In genomic region chrX:8914636-8915035, GRCh38 we compare ENCODE assay signal across 25 cellular contexts.
DNase-seq lines count a peak whose midpoint lies in the region; ATAC-seq, FAIRE-seq and TF ChIP-seq lines count a peak whose summit lies in the region.
"Had no signal": no experiment of that assay in that cellular context is flagged by ENCODE, and none has a peak within 500 bp of the region (broad histone marks: within the 10 kb centered on the region; RNA-seq: fewer than 3 reads in every experiment).

No MANE protein-coding gene starts in this region.

- H3K79me2 ChIP-seq in GM23248 (ENCODE audit: insufficient read depth) (no peaks in the 10 kb centered on the region), osteoblast (ENCODE audit: insufficient read depth, low read length) (no peaks in the 10 kb centered on the region)

- TF ChIP-seq CTCF in osteoblast (IDR thresholded peaks at IDR 0.05; ENCODE audit: extremely low read depth, low read depth, low read length) (no peak), transverse colon (IDR thresholded peaks at IDR 0.05) (no peak)

- TF ChIP-seq EP300 in transverse colon (IDR thresholded peaks at IDR 0.05; ENCODE audit: low read depth), result no peak

- H3K27me3 ChIP-seq in GM23248 (replicated peaks; ENCODE audit: insufficient read depth), result no peaks in the 10 kb centered on the region
- H3K27me3 ChIP-seq in osteoblast (ENCODE audit: insufficient read depth, low read length), result no peaks in the 10 kb centered on the region
- H3K27me3 ChIP-seq in transverse colon, result no peaks in the 10 kb centered on the region
- H3K27me3 ChIP-seq: MG63 had no signal

- H3K4me1 Mint-ChIP-seq in stimulated activated effector memory CD8-positive, alpha-beta T cell treated with anti-CD3 and anti-CD28 coated beads, Interleukin-12 subunit alpha, Interleukin-12 subunit beta, amount 100 ng/mL, for 72 hours, result no peaks in the 10 kb centered on the region
- H3K4me1 Mint-ChIP-seq: IgD-negative memory B cell had no signal

- peaks cover 21% of the 10 kb centered on the region for H3F3A ChIP-seq in GM23248 (ENCODE audit: insufficient read depth)

- peak overlapping the region; percentile 79 for H3K27ac ChIP-seq in GM23248
- no peak overlapping the region for H3K27ac ChIP-seq in osteoblast (ENCODE audit: low read depth, low read length)
- H3K27ac ChIP-seq in transverse colon, result peak overlapping the region in 3 of 4 donors; percentile 26 to 69 (median 66)
- H3K27ac ChIP-seq: C4-2B, HL-60, RWPE1 had no signal

- no peak overlapping the region for H3K27ac Mint-ChIP-seq in stimulated activated effector memory CD8-positive, alpha-beta T cell treated with anti-CD3 and anti-CD28 coated beads, Interleukin-12 subunit alpha, Interleukin-12 subunit beta, amount 100 ng/mL, for 72 hours
- H3K27ac Mint-ChIP-seq: HFFc6, IgD-negative memory B cell had no signal

- no peaks in the 10 kb centered on the region for H3K36me3 Mint-ChIP-seq in stimulated activated effector memory CD8-positive, alpha-beta T cell treated with anti-CD3 and anti-CD28 coated beads, Interleukin-12 subunit alpha, Interleukin-12 subunit beta, amount 100 ng/mL, for 72 hours
- H3K36me3 Mint-ChIP-seq: IgD-negative memory B cell had no signal

- no peaks in the 10 kb centered on the region for H3K9me2 ChIP-seq in GM23248 (ENCODE audit: insufficient read depth)

- peak; percentile 62 for FAIRE-seq in colon (lab: Jason Lieb, UNC)
- FAIRE-seq: HTR-8/SVneo had no signal

- no peaks in the 10 kb centered on the region for H3K9me3 ChIP-seq in GM23248 (ENCODE audit: low read depth)
- H3K9me3 ChIP-seq in osteoblast (ENCODE audit: low read depth, low read length), result no peaks in the 10 kb centered on the region
- H3K9me3 ChIP-seq in transverse colon, result no peaks in the 10 kb centered on the region
- H3K9me3 ChIP-seq: MG63 had no signal

- H3K9ac ChIP-seq in GM23248, result peak overlapping the region; percentile 38; the same call in 1 of the 2 replicates

- peak overlapping the region; percentile 65 for H3K4me2 ChIP-seq in GM23248 (ENCODE audit: unreplicated experiment)
- H3K4me2 ChIP-seq in osteoblast (ENCODE audit: insufficient read depth, low read length), result peak overlapping the region; percentile 33

- H4K20me1 ChIP-seq in GM23248 (ENCODE audit: insufficient read depth) (no peaks in the 10 kb centered on the region), osteoblast (ENCODE audit: insufficient read depth, low read length) (no peaks in the 10 kb centered on the region)

- H3K9me3 Mint-ChIP-seq in stimulated activated effector memory CD8-positive, alpha-beta T cell treated with anti-CD3 and anti-CD28 coated beads, Interleukin-12 subunit alpha, Interleukin-12 subunit beta, amount 100 ng/mL, for 72 hours, result no peaks in the 10 kb centered on the region
- H3K9me3 Mint-ChIP-seq: HFFc6, IgD-negative memory B cell had no signal

- in situ Hi-C loops in GM23248 (cut with MboI), result no loop called here
- in situ Hi-C loops in transverse colon (cut with MboI; ENCODE audit: low pct_ligation_motif_present in 1 of 4, low pct_unique_long_range_greater_than_20kb in 1 of 4, low sequenced_read_pairs in 3 of 4), result no loop called here

- no peak overlapping the region for H3K4me3 Mint-ChIP-seq in stimulated activated effector memory CD8-positive, alpha-beta T cell treated with anti-CD3 and anti-CD28 coated beads, Interleukin-12 subunit alpha, Interleukin-12 subunit beta, amount 100 ng/mL, for 72 hours
- H3K4me3 Mint-ChIP-seq: HFFc6, IgD-negative memory B cell had no signal

- H2AFZ ChIP-seq in GM23248, result peak overlapping the region; percentile 33; the same call in 1 of the 2 replicates
- H2AFZ ChIP-seq in osteoblast (ENCODE audit: low read length), result no peak overlapping the region

- H3K36me3 ChIP-seq in GM23248 (ENCODE audit: low read depth) (no peaks in the 10 kb centered on the region), osteoblast (ENCODE audit: insufficient read depth, low read length) (no peaks in the 10 kb centered on the region), transverse colon (no peaks in the 10 kb centered on the region)
- H3K36me3 ChIP-seq: MG63 had no signal

- H3K4me1 ChIP-seq in GM23248 (ENCODE audit: insufficient read depth), result peaks cover 18% of the 10 kb centered on the region
- peaks cover 4% of the 10 kb centered on the region for H3K4me1 ChIP-seq in osteoblast (ENCODE audit: insufficient read depth, low read length)
- no peaks in the 10 kb centered on the region for H3K4me1 ChIP-seq in transverse colon

- 24 to 35% methylated on average over 3 of the region's 3 CpGs for WGBS in GM23248 (ENCODE audit: low coverage in 1 of 2, low lambda C conversion rate in 2 of 2, missing lambda C conversion rate in 2 of 2), 2 experiments
- 62% methylated on average over 3 of the region's 3 CpGs; no CpG with 5 or more reads in 1 of the 2 donors for WGBS in transverse colon (ENCODE audit: low coverage in 1 of 2), 2 donors

- H3K4me3 ChIP-seq in GM23248 (peak overlapping the region; percentile 37), osteoblast (ENCODE audit: insufficient read depth, low read length) (no peak overlapping the region), transverse colon (no peak overlapping the region)
- H3K4me3 ChIP-seq: MG63 had no signal

- no peak for ATAC-seq in HG02571 (IDR thresholded peaks at IDR 0.05; ENCODE audit: unreplicated experiment)
- no peak for ATAC-seq in stimulated activated effector memory CD8-positive, alpha-beta T cell treated with anti-CD3 and anti-CD28 coated beads, Interleukin-12 subunit alpha, Interleukin-12 subunit beta, amount 100 ng/mL, for 72 hours
- ATAC-seq: PC-3 had no signal

- no peak for TF ChIP-seq POLR2A in transverse colon (IDR thresholded peaks at IDR 0.05)

- intact Hi-C loops in transverse colon (cut with DNase I; ENCODE audit: low total_unique reads), result no loop called here

- peak; percentile 51 for DNase-seq in GM23248
- DNase-seq in osteoblast (ENCODE audit: insufficient read length, low spot score, missing footprints), result no peak
- DNase-seq in transverse colon, result no peak
- no peak for DNase-seq in SKM-1 treated with dmso at 0.1 percent for 144 hours (lab: John Stamatoyannopoulos, UW; ENCODE audit: unreplicated experiment)
- no peak for DNase-seq in stimulated activated effector memory CD8-positive, alpha-beta T cell treated with anti-CD3 and anti-CD28 coated beads, Interleukin-12 subunit alpha, Interleukin-12 subunit beta, amount 100 ng/mL, for 72 hours (ENCODE audit: low spot score in 2 of 2)
- DNase-seq: AML-193, DMS79 treated with DMSO at 0.1 percent for 48 hours, H7, HFFc6, Karpas-422, NCI-H1048, NCI-H1436, NCI-H1930, NCI-H345, NCI-H524 treated with DMSO at 0.1 percent for 48 hours, PC-3, SIG-M5 had no signal
